27 cellular contexts compared by ENCODE assay signal in the genomic region with DNA sequence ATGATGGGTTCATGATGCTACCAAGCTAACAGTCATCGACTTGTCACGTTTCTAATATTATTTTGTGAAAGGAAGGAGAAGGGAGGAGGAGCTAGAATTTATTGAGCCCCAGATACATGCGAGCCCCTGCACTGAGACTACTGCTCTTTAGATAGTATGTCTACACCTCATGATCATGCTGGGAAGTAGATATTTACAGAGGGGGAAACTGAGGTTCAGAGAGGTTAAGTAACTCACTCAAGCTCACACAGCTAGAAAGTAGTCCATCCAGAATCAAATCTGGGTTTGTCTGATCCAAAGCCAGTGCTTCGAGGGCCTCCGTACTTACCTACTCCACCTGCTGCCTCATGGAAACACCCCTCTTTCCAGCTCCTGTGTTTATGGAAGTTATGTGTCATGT.
"Had no signal": no experiment of that assay in that cellular context is flagged by ENCODE, and none has a peak within 500 bp of the region (broad histone marks: within the 10 kb centered on the region; RNA-seq: fewer than 3 reads in every experiment).

No MANE protein-coding gene starts in this region.

- H3K27ac Mint-ChIP-seq: immature natural killer cell; mesothelial cell of epicardium; natural killer cell; progenitor cell of endocrine pancreas; stimulated activated naive B cell treated with anti-CD40 and anti-IgM and Interleukin-4, amounts not matched to agents 10 μg/mL and 1 μg/mL and 100 μg/mL, for 72 hours had no signal

- H3K27ac ChIP-seq: left lung, lower lobe of right lung, ovary, right atrium auricular region, skin epidermis, stomach, testis, thyroid gland, transverse colon, upper lobe of left lung, vagina had no signal

- H3K9me3 ChIP-seq: left lung, lower lobe of right lung, ovary, right atrium auricular region, stomach, testis, thyroid gland, transverse colon, upper lobe of left lung, vagina had no signal

- H3K4me1 ChIP-seq: left lung, lower lobe of right lung, right atrium auricular region, stomach, testis had no signal

- H3K36me3 ChIP-seq: left lung, lower lobe of right lung, ovary, right atrium auricular region, stomach, thyroid gland, transverse colon, upper lobe of left lung, vagina had no signal

- H3K27me3 ChIP-seq: left lung, ovary, right atrium auricular region, stomach, testis, thyroid gland, transverse colon, upper lobe of left lung, vagina had no signal

- DNase-seq: hypothalamus; immature natural killer cell; kidney; left colon; left lung; lower lobe of right lung; mesendoderm; naive B cell; natural killer cell; ovary; stimulated activated CD4-positive, alpha-beta T cell treated with anti-CD3 and anti-CD28 coated beads, Interleukin-12 subunit alpha, Interleukin-12 subunit beta, amount 100 ng/mL, for 4 hours; stimulated activated CD4-positive, alpha-beta T cell treated with anti-CD3 and anti-CD28 coated beads, Interleukin-15, amount 100 ng/mL, for 24 hours; stimulated activated CD4-positive, alpha-beta T cell treated with anti-CD3 and anti-CD28 coated beads, Interleukin-2, amount 100 ng/mL, for 24 hours; stimulated activated CD4-positive, alpha-beta T cell treated with anti-CD3 and anti-CD28 coated beads, Interleukin-4, amount 100 ng/mL, for 1 hour; stimulated activated naive B cell treated with anti-CD40 and anti-IgM and Interleukin-4, amounts not matched to agents 10 μg/mL and 1 μg/mL and 100 μg/mL, for 72 hours; stimulated activated naive CD8-positive, alpha-beta T cell treated with anti-CD3 and anti-CD28 coated beads, Interleukin-15, Interleukin-2, amounts not matched to agents 100 U/mL and 50 U/mL, for 24 hours; stomach; testis; thyroid gland; transverse colon; upper lobe of left lung had no signal

- H3K4me1 Mint-ChIP-seq: naive B cell; stimulated activated naive B cell treated with anti-CD40 and anti-IgM and Interleukin-4, amounts not matched to agents 10 μg/mL and 1 μg/mL and 100 μg/mL, for 72 hours had no signal

- H3K36me3 Mint-ChIP-seq: mesothelial cell of epicardium; naive B cell; natural killer cell; stimulated activated naive B cell treated with anti-CD40 and anti-IgM and Interleukin-4, amounts not matched to agents 10 μg/mL and 1 μg/mL and 100 μg/mL, for 72 hours had no signal

- H3K4me3 ChIP-seq: left lung, lower lobe of right lung, ovary, right atrium auricular region, skin epidermis, stomach, testis, thyroid gland, transverse colon, upper lobe of left lung, vagina had no signal

- H3K4me3 Mint-ChIP-seq: immature natural killer cell; mesothelial cell of epicardium; naive B cell; natural killer cell; stimulated activated naive B cell treated with anti-CD40 and anti-IgM and Interleukin-4, amounts not matched to agents 10 μg/mL and 1 μg/mL and 100 μg/mL, for 72 hours had no signal

- ATAC-seq: left colon; left lung; lower lobe of right lung; natural killer cell; stimulated activated naive B cell treated with anti-CD40 and anti-IgM and Interleukin-4, amounts not matched to agents 10 μg/mL and 1 μg/mL and 100 μg/mL, for 72 hours; stimulated activated naive CD8-positive, alpha-beta T cell treated with anti-CD3 and anti-CD28 coated beads, Interleukin-15, Interleukin-2, amounts not matched to agents 100 U/mL and 50 U/mL, for 24 hours had no signal

- H3K9me3 Mint-ChIP-seq: immature natural killer cell; mesothelial cell of epicardium; naive B cell; natural killer cell; stimulated activated naive B cell treated with anti-CD40 and anti-IgM and Interleukin-4, amounts not matched to agents 10 μg/mL and 1 μg/mL and 100 μg/mL, for 72 hours had no signal

- FAIRE-seq: islet of Langerhans, kidney had no signal
